ENCODE assay signal across 2 cellular contexts in the genomic region with DNA sequence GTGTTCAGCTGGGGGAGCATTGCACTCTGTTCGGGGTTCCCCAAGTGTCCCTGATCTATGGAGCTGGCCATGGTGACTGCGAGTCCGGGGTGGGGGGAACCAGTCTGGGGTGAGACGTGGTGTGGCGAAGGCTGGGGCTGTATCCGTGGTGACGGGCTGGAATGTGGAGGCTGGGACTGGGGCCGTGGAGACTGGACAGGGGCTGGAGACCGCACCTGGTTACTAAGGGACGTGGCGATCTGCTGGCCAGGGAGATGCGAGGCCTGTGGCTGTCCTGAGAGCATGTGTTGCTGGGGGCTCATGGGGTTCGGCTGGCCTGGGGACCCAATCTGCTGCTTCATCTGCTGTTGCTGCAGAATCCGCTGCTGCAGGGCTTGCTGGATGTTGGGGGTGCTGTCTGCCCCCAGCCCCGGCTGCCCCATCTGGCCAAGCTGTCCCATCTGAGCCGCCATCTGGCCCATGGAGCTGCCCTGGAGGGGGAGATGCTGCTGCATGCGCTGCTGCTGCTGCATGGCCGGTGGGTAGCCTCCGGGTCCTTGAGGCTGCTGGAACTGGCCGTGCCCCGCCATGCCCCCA.
TF ChIP-seq lines count a peak whose summit lies in the region.

No MANE protein-coding gene starts in this region.

TF ChIP-seq in GM23338, 12 proteins besides CTCF, POLR2A, EP300 and RAD21:
- TF ChIP-seq ZNF331 (CRISPR knock-in tag; IDR thresholded peaks at IDR 0.05; ENCODE audit: low read depth): no peak
- TF ChIP-seq, protein P1, sequence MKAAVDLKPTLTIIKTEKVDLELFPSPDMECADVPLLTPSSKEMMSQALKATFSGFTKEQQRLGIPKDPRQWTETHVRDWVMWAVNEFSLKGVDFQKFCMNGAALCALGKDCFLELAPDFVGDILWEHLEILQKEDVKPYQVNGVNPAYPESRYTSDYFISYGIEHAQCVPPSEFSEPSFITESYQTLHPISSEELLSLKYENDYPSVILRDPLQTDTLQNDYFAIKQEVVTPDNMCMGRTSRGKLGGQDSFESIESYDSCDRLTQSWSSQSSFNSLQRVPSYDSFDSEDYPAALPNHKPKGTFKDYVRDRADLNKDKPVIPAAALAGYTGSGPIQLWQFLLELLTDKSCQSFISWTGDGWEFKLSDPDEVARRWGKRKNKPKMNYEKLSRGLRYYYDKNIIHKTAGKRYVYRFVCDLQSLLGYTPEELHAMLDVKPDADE (IDR thresholded peaks at IDR 0.05): no peak
- no peak for TF ChIP-seq NANOG (IDR thresholded peaks at IDR 0.05; ENCODE audit: borderline replicate concordance)
- TF ChIP-seq EZH2 (IDR thresholded peaks at IDR 0.05; ENCODE audit: low read depth, unreplicated experiment): no peak
- no peak for TF ChIP-seq STAT1 (IDR thresholded peaks at IDR 0.05; ENCODE audit: unreplicated experiment)

TF ChIP-seq in K562, 482 proteins besides CTCF, POLR2A, EP300 and RAD21:
- TF ChIP-seq, protein P2, sequence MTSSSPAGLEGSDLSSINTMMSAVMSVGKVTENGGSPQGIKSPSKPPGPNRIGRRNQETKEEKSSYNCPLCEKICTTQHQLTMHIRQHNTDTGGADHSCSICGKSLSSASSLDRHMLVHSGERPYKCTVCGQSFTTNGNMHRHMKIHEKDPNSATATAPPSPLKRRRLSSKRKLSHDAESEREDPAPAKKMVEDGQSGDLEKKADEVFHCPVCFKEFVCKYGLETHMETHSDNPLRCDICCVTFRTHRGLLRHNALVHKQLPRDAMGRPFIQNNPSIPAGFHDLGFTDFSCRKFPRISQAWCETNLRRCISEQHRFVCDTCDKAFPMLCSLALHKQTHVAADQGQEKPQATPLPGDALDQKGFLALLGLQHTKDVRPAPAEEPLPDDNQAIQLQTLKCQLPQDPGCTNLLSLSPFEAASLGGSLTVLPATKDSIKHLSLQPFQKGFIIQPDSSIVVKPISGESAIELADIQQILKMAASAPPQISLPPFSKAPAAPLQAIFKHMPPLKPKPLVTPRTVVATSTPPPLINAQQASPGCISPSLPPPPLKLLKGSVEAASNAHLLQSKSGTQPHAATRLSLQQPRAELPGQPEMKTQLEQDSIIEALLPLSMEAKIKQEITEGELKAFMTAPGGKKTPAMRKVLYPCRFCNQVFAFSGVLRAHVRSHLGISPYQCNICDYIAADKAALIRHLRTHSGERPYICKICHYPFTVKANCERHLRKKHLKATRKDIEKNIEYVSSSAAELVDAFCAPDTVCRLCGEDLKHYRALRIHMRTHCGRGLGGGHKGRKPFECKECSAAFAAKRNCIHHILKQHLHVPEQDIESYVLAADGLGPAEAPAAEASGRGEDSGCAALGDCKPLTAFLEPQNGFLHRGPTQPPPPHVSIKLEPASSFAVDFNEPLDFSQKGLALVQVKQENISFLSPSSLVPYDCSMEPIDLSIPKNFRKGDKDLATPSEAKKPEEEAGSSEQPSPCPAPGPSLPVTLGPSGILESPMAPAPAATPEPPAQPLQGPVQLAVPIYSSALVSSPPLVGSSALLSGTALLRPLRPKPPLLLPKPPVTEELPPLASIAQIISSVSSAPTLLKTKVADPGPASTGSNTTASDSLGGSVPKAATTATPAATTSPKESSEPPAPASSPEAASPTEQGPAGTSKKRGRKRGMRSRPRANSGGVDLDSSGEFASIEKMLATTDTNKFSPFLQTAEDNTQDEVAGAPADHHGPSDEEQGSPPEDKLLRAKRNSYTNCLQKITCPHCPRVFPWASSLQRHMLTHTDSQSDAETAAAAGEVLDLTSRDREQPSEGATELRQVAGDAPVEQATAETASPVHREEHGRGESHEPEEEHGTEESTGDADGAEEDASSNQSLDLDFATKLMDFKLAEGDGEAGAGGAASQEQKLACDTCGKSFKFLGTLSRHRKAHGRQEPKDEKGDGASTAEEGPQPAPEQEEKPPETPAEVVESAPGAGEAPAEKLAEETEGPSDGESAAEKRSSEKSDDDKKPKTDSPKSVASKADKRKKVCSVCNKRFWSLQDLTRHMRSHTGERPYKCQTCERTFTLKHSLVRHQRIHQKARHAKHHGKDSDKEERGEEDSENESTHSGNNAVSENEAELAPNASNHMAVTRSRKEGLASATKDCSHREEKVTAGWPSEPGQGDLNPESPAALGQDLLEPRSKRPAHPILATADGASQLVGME (CRISPR knock-in tag; IDR thresholded peaks at IDR 0.05): no peak
- TF ChIP-seq FOXJ3 (CRISPR knock-in tag; IDR thresholded peaks at IDR 0.05) (no peak), RBM22 (IDR thresholded peaks at IDR 0.05; ENCODE audit: low read depth, low read length, poor library complexity, severe bottlenecking) (peak; percentile 88), PCBP1 (IDR thresholded peaks at IDR 0.05; ENCODE audit: low read depth, low read length, poor library complexity, severe bottlenecking) (peak; percentile 23), POLR2G (IDR thresholded peaks at IDR 0.05; ENCODE audit: low read depth, low read length) (0 out of 2 replicates have a peak, but pooled peaks have one; percentile 24)
